8 cellular contexts compared by ENCODE assay signal in the genomic region with DNA sequence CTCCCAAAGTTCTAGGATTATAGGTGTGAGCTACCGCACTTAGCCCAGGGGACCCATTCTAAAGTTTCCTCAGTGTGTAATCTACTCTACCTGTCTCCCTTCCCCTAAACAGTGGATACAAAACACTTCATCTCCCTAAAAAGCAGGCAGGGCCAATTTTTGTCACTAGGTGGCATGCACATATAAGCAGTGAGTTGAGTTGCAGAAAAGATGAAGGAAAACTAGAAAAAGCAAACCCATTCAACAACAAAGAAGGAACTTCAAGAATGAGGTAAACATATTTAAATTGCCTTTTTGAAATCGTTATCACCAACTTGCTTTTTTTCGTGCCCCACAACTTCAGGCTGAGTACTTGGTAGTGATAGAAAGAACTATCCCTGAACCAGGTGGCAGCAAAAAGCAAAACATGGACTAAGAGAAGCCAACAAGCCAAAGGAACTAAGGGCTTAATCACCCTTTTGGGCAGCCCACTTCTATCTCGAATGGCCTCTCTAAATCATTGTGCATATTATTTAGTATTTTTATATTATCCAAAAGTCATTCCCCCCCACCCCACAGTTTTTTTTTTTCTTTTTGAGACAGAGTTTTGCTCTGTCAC. TPM values are rescaled to one million over a fixed set of nuclear protein-coding genes. Genes with fewer than 3 reads are reported as not detected.
DNase-seq lines count a peak whose midpoint lies in the region; ATAC-seq and TF ChIP-seq lines count a peak whose summit lies in the region.

No MANE protein-coding gene starts in this region.

- TF ChIP-seq CTCF in HFF-Myc (IDR thresholded peaks at IDR 0.05; ENCODE audit: low read depth, low read length, missing control alignments) (peak; percentile 67), psoas muscle (IDR thresholded peaks at IDR 0.05) (peak; percentile 63)

- H3K36me3 ChIP-seq in psoas muscle (ENCODE audit: insufficient read depth in 1 of 2, low read depth in 1 of 2) = no peaks in the 10 kb centered on the region

- H3K27me3 ChIP-seq in psoas muscle (ENCODE audit: insufficient read depth in 3 of 3, low read length in 2 of 3) = no peaks in the 10 kb centered on the region

- 19 to 28% (median 24%) methylated on average over 4 of the region's 4 CpGs for WGBS in psoas muscle, 3 donors

- no peak overlapping the region for H3K27ac ChIP-seq in psoas muscle

- H3K4me3 ChIP-seq in HFF-Myc (replicated peaks; ENCODE audit: low read depth, low read length) (no peak overlapping the region), psoas muscle (no peak overlapping the region)

- ATAC-seq in psoas muscle = peak in 2 of 4 donors; percentile 44 to 80
- no peak for ATAC-seq in GM19455 (IDR thresholded peaks at IDR 0.05; ENCODE audit: unreplicated experiment)

- intact Hi-C loops in psoas muscle (cut with DNase I) = loop anchor here (1.0 to 5.0 kb wide), 2 partner anchors 194 to 196 kb away; no protein-coding TSS in a partner anchor

- no peaks in the 10 kb centered on the region for H3K4me1 ChIP-seq in psoas muscle

- H3K9me3 ChIP-seq in psoas muscle = no peaks in the 10 kb centered on the region

- peak; percentile 18 for DNase-seq in activated CD8-positive, alpha-beta memory T cell treated with anti-CD3 and anti-CD28 coated beads, Interleukin-2, amount 50 U/mL, for 4 hours
- no peak for DNase-seq in activated CD8-positive, alpha-beta memory T cell treated with anti-CD3 and anti-CD28 coated beads for 24 hours
- DNase-seq in HFF-Myc (ENCODE audit: extremely low read depth, low read depth) (peak; percentile 39), NCI-H2196 (lab: John Stamatoyannopoulos, UW; ENCODE audit: unreplicated experiment) (peak; percentile 60), foreskin melanocyte (peak; percentile 46), psoas muscle (no peak)
- DNase-seq in activated CD4-positive, alpha-beta T cell treated with anti-CD3 and anti-CD28 coated beads, Interleukin-2, amount 50 U/mL, for 1 hour = peak; percentile 9

RNA-seq across cellular contexts. Expression of a gene that starts 19.7 kb away (rescaled TPM):
- total RNA-seq in psoas muscle = 10 to 100 TPM; 40.9 to 69.3 (median 49.9) TPM
- polyA plus RNA-seq in psoas muscle = 10 to 100 TPM; 30.4 to 37.0 (median 33.6) TPM

RNA-seq across cellular contexts. Expression of a gene that starts 50.7 kb away (rescaled TPM):
- 10 to 100 TPM; 31.5 to 41.9 (median 33.4) TPM for total RNA-seq in psoas muscle
- 10 to 100 TPM; 38.6 to 90.2 (median 86.0) TPM for polyA plus RNA-seq in psoas muscle

Comparison
In these comparisons a context has a peak if more than half of its experiments do, and no peak if none do; other contexts are left out.
1. DNase-seq: peak in activated CD8-positive, alpha-beta memory T cell treated with anti-CD3 and anti-CD28 coated beads, Interleukin-2, amount 50 U/mL, for 4 hours (single experiment), HFF-Myc (single experiment), NCI-H2196 (single experiment), activated CD4-positive, alpha-beta T cell treated with anti-CD3 and anti-CD28 coated beads, Interleukin-2, amount 50 U/mL, for 1 hour (single experiment) and foreskin melanocyte (single experiment); none in activated CD8-positive, alpha-beta memory T cell treated with anti-CD3 and anti-CD28 coated beads for 24 hours (single experiment) and psoas muscle (0 of 2).